15 cellular contexts compared by ENCODE assay signal in the genomic region with DNA sequence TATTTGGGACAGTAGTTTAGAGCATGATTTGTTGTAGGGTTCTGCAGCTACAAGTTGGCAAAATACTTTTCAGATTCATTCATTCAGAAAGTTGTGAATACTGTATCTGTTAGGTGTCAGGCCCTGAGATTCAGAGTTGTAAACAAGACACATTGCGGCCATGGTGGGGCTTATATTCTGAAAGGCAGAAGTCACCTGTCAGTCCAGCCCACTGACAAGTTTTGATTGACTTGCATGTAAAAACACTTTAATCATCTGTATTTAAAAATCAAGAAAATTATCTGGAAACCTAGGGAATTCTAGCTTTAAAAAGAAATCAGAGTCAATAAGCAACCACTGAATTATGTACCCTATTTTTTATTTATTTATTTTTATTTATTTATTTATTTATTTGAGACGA.
"Had no signal": no experiment of that assay in that cellular context is flagged by ENCODE, and none has a peak within 500 bp of the region (broad histone marks: within the 10 kb centered on the region; RNA-seq: fewer than 3 reads in every experiment).

No MANE protein-coding gene starts in this region.

- H3K27ac Mint-ChIP-seq: T-helper 1 cell treated with Interleukin-12 subunit alpha and Interleukin-12 subunit beta and Interleukin-4 antibody, amounts not matched to agents 30 μg/mL and 1 μg/mL, for 36 hours had no signal

- DNase-seq: activated CD4-positive, alpha-beta T cell treated with anti-CD3 and anti-CD28 coated beads, Interleukin-2, amount 50 U/mL, for 4 hours; activated CD8-positive, alpha-beta memory T cell treated with anti-CD3 and anti-CD28 coated beads, Interleukin-2, amount 50 U/mL, for 4 hours; activated naive CD8-positive, alpha-beta T cell treated with anti-CD3 and anti-CD28 coated beads, Interleukin-2, amount 10 ng/mL, durations not matched to agents 7 days and 5 days; aorta; esophagus squamous epithelium; head of caudate nucleus; left colon; mammary epithelial cell; SK-N-SH; stimulated activated CD4-positive, alpha-beta T cell treated with anti-CD3 and anti-CD28 coated beads, Interleukin-12 subunit alpha, Interleukin-12 subunit beta, amount 100 ng/mL, for 4 hours; stimulated activated naive CD8-positive, alpha-beta T cell treated with anti-CD3 and anti-CD28 coated beads, Interleukin-15, Interleukin-2, amounts not matched to agents 100 U/mL and 50 U/mL, for 24 hours; testis had no signal

- ATAC-seq: left colon; stimulated activated naive CD8-positive, alpha-beta T cell treated with anti-CD3 and anti-CD28 coated beads, Interleukin-15, Interleukin-2, amounts not matched to agents 100 U/mL and 50 U/mL, for 24 hours had no signal

- H3K4me3 ChIP-seq: breast epithelium, esophagus squamous epithelium, testis had no signal

- H3K27ac ChIP-seq: breast epithelium, esophagus squamous epithelium, testis had no signal

- H3K9me3 Mint-ChIP-seq: activated naive CD8-positive, alpha-beta T cell treated with anti-CD3 and anti-CD28 coated beads, Interleukin-2, amount 10 ng/mL, durations not matched to agents 7 days and 5 days; activated T-helper 1 cell treated with anti-CD3 and anti-CD28 coated beads, Interleukin-12 subunit alpha, Interleukin-12 subunit beta, Interleukin-2, Interleukin-4 antibody, amounts not matched to agents 30 ng/mL and 10 ng/mL and 1 ng/mL, durations not matched to agents 14 hours and 24 hours and 36 hours; T-helper 1 cell treated with Interleukin-12 subunit alpha and Interleukin-12 subunit beta and Interleukin-4 antibody, amounts not matched to agents 30 μg/mL and 1 μg/mL, for 36 hours had no signal

- H3K4me3 Mint-ChIP-seq: T-helper 1 cell treated with Interleukin-12 subunit alpha and Interleukin-12 subunit beta and Interleukin-4 antibody, amounts not matched to agents 30 μg/mL and 1 μg/mL, for 36 hours had no signal

- H3K36me3 ChIP-seq: breast epithelium, esophagus squamous epithelium had no signal

- H3K27me3 ChIP-seq: breast epithelium, esophagus squamous epithelium, testis had no signal

- H3K9ac ChIP-seq: SK-N-SH had no signal

- H3K9me3 ChIP-seq: breast epithelium, esophagus squamous epithelium, SK-N-SH, testis had no signal

- H3K27me3 Mint-ChIP-seq: activated naive CD8-positive, alpha-beta T cell treated with anti-CD3 and anti-CD28 coated beads, Interleukin-2, amount 10 ng/mL, durations not matched to agents 7 days and 5 days had no signal
